9 cellular contexts compared by ENCODE assay signal in genomic region chr5:54742417-54742889, GRCh38.
DNase-seq lines count a peak whose midpoint lies in the region; TF ChIP-seq lines count a peak whose summit lies in the region.
"Had no signal": no experiment of that assay in that cellular context is flagged by ENCODE, and none has a peak within 500 bp of the region (broad histone marks: within the 10 kb centered on the region; RNA-seq: fewer than 3 reads in every experiment).

No MANE protein-coding gene starts in this region.

- H3K4me3 ChIP-seq in HEK293 (ENCODE audit: low read depth, low read length): no peak overlapping the region

- no peak overlapping the region for H3K27ac ChIP-seq in HEK293 (ENCODE audit: extremely low read depth, low read depth, low read length)

- H3K4me1 ChIP-seq in HEK293 (ENCODE audit: control insufficient read depth, insufficient read depth, low read length): no peaks in the 10 kb centered on the region

- no peaks in the 10 kb centered on the region for H3K36me3 ChIP-seq in HEK293 (ENCODE audit: control insufficient read depth in 2 of 2, insufficient read depth in 1 of 2, low read length in 2 of 2)

- H3K9me3 ChIP-seq in HEK293 (ENCODE audit: control insufficient read depth, insufficient read depth, low read depth, low read length): no peaks in the 10 kb centered on the region

- peak; percentile 21 for DNase-seq in 8988T
- peak; percentile 74 for DNase-seq in amniotic stem cell (lab: John Stamatoyannopoulos, UW)
- DNase-seq in iPS-NIHi11 (ENCODE audit: low spot score): peak; percentile 35
- no peak for DNase-seq in cerebellar nuclear complex (lab: John Stamatoyannopoulos, UW)
- no peak for DNase-seq in NOMO-1 treated with DMSO at 0.1 percent for 48 hours (lab: John Stamatoyannopoulos, UW; ENCODE audit: unreplicated experiment)
- no peak for DNase-seq in SW480 (ENCODE audit: low spot score)
- no peak for DNase-seq in NCI-H345 (lab: John Stamatoyannopoulos, UW)
- DNase-seq: SHP77 treated with DMSO at 0.1 percent for 48 hours had no signal

- CTCF ChIA-PET in HEK293 (lab: Yijun Ruan, JAX): interaction anchor here (0.9 to 2.0 kb wide), 8 partner anchors 11 to 225 kb away, joined by 3 to 7 read pairs (median 4); partner anchors contain the start of gene SNX18

- POLR2A ChIA-PET in HEK293 (lab: Yijun Ruan, JAX): interaction anchor here (0.5 to 1.0 kb wide), 2 partner anchors 41 to 212 kb away, joined by 3 to 4 read pairs; no protein-coding TSS in a partner anchor

- TF ChIP-seq CTCF in HEK293 (tag by site-specific recombination; IDR thresholded peaks at IDR 0.05): no peak

TF ChIP-seq in HEK293, 187 proteins besides CTCF, POLR2A, EP300 and RAD21:
- TF ChIP-seq ZFHX2 (tag by site-specific recombination; conservative IDR thresholded peaks at IDR 0.05) (peak; percentile 49; the same call in 1 of the 2 replicates), ZNF518A (tag by site-specific recombination; conservative IDR thresholded peaks at IDR 0.05; ENCODE audit: low read depth) (no peak)

Comparison
In these comparisons a context has a peak if more than half of its experiments do, and no peak if none do; other contexts are left out.
1. DNase-seq: peak in 8988T (single experiment), amniotic stem cell (single experiment) and iPS-NIHi11 (single experiment); none in cerebellar nuclear complex (0 of 2), NOMO-1 treated with DMSO at 0.1 percent for 48 hours (single experiment), SW480 (single experiment) and NCI-H345 (single experiment).